17 cellular contexts compared by ENCODE assay signal in the genomic region with DNA sequence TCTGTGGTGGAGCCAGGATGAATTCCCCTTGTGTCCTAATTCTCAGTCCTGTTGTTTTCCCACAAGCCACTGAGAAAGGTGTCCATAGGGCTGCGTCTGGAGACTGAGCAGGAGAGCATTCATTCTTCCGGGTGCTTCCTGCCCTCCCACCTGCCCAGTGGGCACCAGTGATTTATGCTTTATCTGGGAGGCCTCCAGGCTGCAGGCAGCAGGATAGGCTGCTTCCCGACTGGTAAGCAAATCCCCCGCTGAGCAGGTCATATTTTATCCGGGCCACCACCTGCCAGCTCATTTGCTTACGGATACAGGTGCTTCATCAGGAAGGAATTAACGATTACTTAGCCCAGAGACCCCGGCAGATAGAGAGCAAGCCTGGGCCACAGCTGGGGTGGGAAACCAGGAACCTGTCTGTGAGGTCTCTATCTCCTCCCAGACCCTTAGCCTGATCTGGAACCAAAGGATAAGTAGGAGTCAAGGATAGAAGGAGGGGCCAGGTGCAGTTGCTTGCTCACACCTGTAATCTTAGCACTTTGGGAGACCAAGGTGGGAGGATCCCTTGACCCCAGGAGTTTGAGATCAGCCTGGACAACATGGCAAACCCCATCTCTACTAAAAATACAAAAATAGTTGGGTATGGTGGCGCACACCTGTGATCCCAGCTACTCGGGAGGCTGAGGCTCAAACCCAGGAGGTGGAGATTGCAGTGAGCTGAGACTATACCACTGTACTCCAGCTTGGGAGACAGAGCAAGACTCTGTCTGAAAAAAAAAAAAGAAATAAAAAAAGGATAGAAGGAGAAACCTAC. TPM values are rescaled to one million over a fixed set of nuclear protein-coding genes. Genes with fewer than 3 reads are reported as not detected.
DNase-seq lines count a peak whose midpoint lies in the region; ATAC-seq and TF ChIP-seq lines count a peak whose summit lies in the region.
"Had no signal": no experiment of that assay in that cellular context is flagged by ENCODE, and none has a peak within 500 bp of the region (broad histone marks: within the 10 kb centered on the region; RNA-seq: fewer than 3 reads in every experiment).

No MANE protein-coding gene starts in this region.

- no peaks in the 10 kb centered on the region for H3K36me3 Mint-ChIP-seq in activated CD8-positive, alpha-beta T cell treated with anti-CD3 and anti-CD28 coated beads for 36 hours (ENCODE audit: low read depth)
- H3K36me3 Mint-ChIP-seq in T-helper 2 cell treated with Interferon-gamma antibody and Interleukin-4, amounts not matched to agents 5 μg/mL and 100 μg/mL, for 36 hours (ENCODE audit: low read depth), result no peaks in the 10 kb centered on the region
- H3K36me3 Mint-ChIP-seq: activated naive CD4-positive, alpha-beta T cell treated with anti-CD3 and anti-CD28 coated beads, Interleukin-2, amount 50 U/mL, for 72 hours had no signal

- CTCF ChIA-PET in activated CD8-positive, alpha-beta T cell treated with anti-CD3 and anti-CD28 coated beads for 36 hours (lab: Charles Lee), result interaction anchor here (0.9 kb wide), 1 partner anchor 166 kb away, joined by 3 read pairs; no protein-coding TSS in a partner anchor

- peak overlapping the region; percentile 91 for H3K27ac ChIP-seq in 22Rv1
- H3K27ac ChIP-seq: vagina had no signal

- POLR2A ChIA-PET in activated CD8-positive, alpha-beta T cell treated with anti-CD3 and anti-CD28 coated beads for 36 hours (lab: Charles Lee), result interaction anchor here (0.6 kb wide), 1 partner anchor 472 kb away, joined by 3 read pairs; no protein-coding TSS in a partner anchor

- H3K9me3 Mint-ChIP-seq in activated CD8-positive, alpha-beta T cell treated with anti-CD3 and anti-CD28 coated beads for 36 hours, result no peaks in the 10 kb centered on the region
- no peaks in the 10 kb centered on the region for H3K9me3 Mint-ChIP-seq in T-helper 2 cell treated with Interferon-gamma antibody and Interleukin-4, amounts not matched to agents 5 μg/mL and 100 μg/mL, for 36 hours
- H3K9me3 Mint-ChIP-seq: activated T-cell treated with anti-CD3 and anti-CD28 coated beads, Interleukin-2, amount 50 U/mL, for 24 hours had no signal

- DNase-seq in NCI-H128 (lab: John Stamatoyannopoulos, UW; ENCODE audit: unreplicated experiment), result peak; percentile 30
- DNase-seq in NCI-H345 (lab: John Stamatoyannopoulos, UW), result peak; percentile 88
- peak; percentile 13 for DNase-seq in cerebellum (ENCODE audit: low spot score)
- no peak for DNase-seq in medulla oblongata (ENCODE audit: extremely low spot score)
- DNase-seq in activated CD8-positive, alpha-beta T cell treated with anti-CD3 and anti-CD28 coated beads for 36 hours, result no peak
- DNase-seq in T-helper 2 cell treated with Interferon-gamma antibody and Interleukin-4, amounts not matched to agents 5 μg/mL and 100 μg/mL, for 36 hours (ENCODE audit: low spot score), result no peak
- DNase-seq in effector CD8-positive, alpha-beta T cell (lab: John Stamatoyannopoulos, UW), result no peak
- DNase-seq: ACHN; activated CD4-positive, alpha-beta T cell treated with anti-CD3 and anti-CD28 coated beads, Interleukin-2, amount 50 U/mL, for 1 hour; activated T-cell treated with anti-CD3 and anti-CD28 coated beads, Interleukin-2, amount 50 U/mL, for 24 hours; hypothalamus; MV-4-11; stimulated activated naive CD8-positive, alpha-beta T cell treated with anti-CD3 and anti-CD28 coated beads, Interleukin-15, Interleukin-2, amounts not matched to agents 100 U/mL and 50 U/mL, for 24 hours had no signal

- no peak for TF ChIP-seq CTCF in 22Rv1 (IDR thresholded peaks at IDR 0.05)
- TF ChIP-seq CTCF in activated CD8-positive, alpha-beta T cell treated with anti-CD3 and anti-CD28 coated beads for 36 hours (IDR thresholded peaks at IDR 0.05), result no peak

- H3K4me3 Mint-ChIP-seq in activated CD8-positive, alpha-beta T cell treated with anti-CD3 and anti-CD28 coated beads for 36 hours, result no peak overlapping the region
- H3K4me3 Mint-ChIP-seq in T-helper 2 cell treated with Interferon-gamma antibody and Interleukin-4, amounts not matched to agents 5 μg/mL and 100 μg/mL, for 36 hours, result no peak overlapping the region
- H3K4me3 Mint-ChIP-seq: activated T-cell treated with anti-CD3 and anti-CD28 coated beads, Interleukin-2, amount 50 U/mL, for 24 hours had no signal

- no peak overlapping the region for H3K27ac Mint-ChIP-seq in activated CD8-positive, alpha-beta T cell treated with anti-CD3 and anti-CD28 coated beads for 36 hours
- H3K27ac Mint-ChIP-seq in T-helper 2 cell treated with Interferon-gamma antibody and Interleukin-4, amounts not matched to agents 5 μg/mL and 100 μg/mL, for 36 hours, result no peak overlapping the region
- H3K27ac Mint-ChIP-seq: activated naive CD4-positive, alpha-beta T cell treated with anti-CD3 and anti-CD28 coated beads, Interleukin-2, amount 50 U/mL, for 72 hours; activated T-cell treated with anti-CD3 and anti-CD28 coated beads, Interleukin-2, amount 50 U/mL, for 24 hours had no signal

- H3K4me1 Mint-ChIP-seq in activated CD8-positive, alpha-beta T cell treated with anti-CD3 and anti-CD28 coated beads for 36 hours (ENCODE audit: low read depth), result no peaks in the 10 kb centered on the region
- no peaks in the 10 kb centered on the region for H3K4me1 Mint-ChIP-seq in T-helper 2 cell treated with Interferon-gamma antibody and Interleukin-4, amounts not matched to agents 5 μg/mL and 100 μg/mL, for 36 hours (ENCODE audit: low read depth)

- H3K27me3 Mint-ChIP-seq in activated CD8-positive, alpha-beta T cell treated with anti-CD3 and anti-CD28 coated beads for 36 hours, result peaks cover 6% of the 10 kb centered on the region
- peaks cover 11% of the 10 kb centered on the region for H3K27me3 Mint-ChIP-seq in T-helper 2 cell treated with Interferon-gamma antibody and Interleukin-4, amounts not matched to agents 5 μg/mL and 100 μg/mL, for 36 hours (ENCODE audit: low read depth)

- intact Hi-C loops in activated CD8-positive, alpha-beta T cell treated with anti-CD3 and anti-CD28 coated beads for 36 hours (cut with micrococcal nuclease), result no loop called here

- ATAC-seq in activated CD8-positive, alpha-beta T cell treated with anti-CD3 and anti-CD28 coated beads for 36 hours, result no peak
- ATAC-seq: activated naive CD4-positive, alpha-beta T cell treated with anti-CD3 and anti-CD28 coated beads, Interleukin-2, amount 50 U/mL, for 72 hours; GM12878; stimulated activated naive CD8-positive, alpha-beta T cell treated with anti-CD3 and anti-CD28 coated beads, Interleukin-15, Interleukin-2, amounts not matched to agents 100 U/mL and 50 U/mL, for 24 hours had no signal

RNA-seq across cellular contexts. Expression of gene FAM222A, which starts 33.7 kb away (rescaled TPM):
- total RNA-seq in cerebellum, result 8.4 TPM
- 1 to 10 TPM in 1 of 2 experiments, under 1 TPM in 1; 0.76 to 1.0 TPM for total RNA-seq in activated CD8-positive, alpha-beta T cell treated with anti-CD3 and anti-CD28 coated beads for 36 hours

Comparison
In these comparisons a context has a peak if more than half of its experiments do, and no peak if none do; other contexts are left out.
1. DNase-seq: peak in NCI-H128 (single experiment), NCI-H345 (single experiment) and cerebellum (single experiment); none in medulla oblongata (single experiment), activated CD8-positive, alpha-beta T cell treated with anti-CD3 and anti-CD28 coated beads for 36 hours (single experiment), T-helper 2 cell treated with Interferon-gamma antibody and Interleukin-4, amounts not matched to agents 5 μg/mL and 100 μg/mL, for 36 hours (single experiment) and effector CD8-positive, alpha-beta T cell (single experiment).